8 cellular contexts compared by ENCODE assay signal in genomic region chr3:179015551-179016020, GRCh38. TPM values are rescaled to one million over a fixed set of nuclear protein-coding genes. Genes with fewer than 3 reads are reported as not detected.
DNase-seq lines count a peak whose midpoint lies in the region; ATAC-seq, FAIRE-seq and TF ChIP-seq lines count a peak whose summit lies in the region.

No MANE protein-coding gene starts in this region.

- no peaks in the 10 kb centered on the region for H3K27me3 ChIP-seq in SJCRH30

- ATAC-seq in HG02678 (IDR thresholded peaks at IDR 0.05; ENCODE audit: unreplicated experiment), result peak; percentile 68

- in situ Hi-C loops in ACHN (cut with HindIII; ENCODE audit: low pct_ligation_motif_present, low pct_unique_long_range_greater_than_20kb, low sequenced_read_pairs) (no loop called here), astrocyte of the cerebellum (cut with HindIII; ENCODE audit: low sequenced_read_pairs) (no loop called here)

- DNase-seq in ACHN (peak; percentile 77), GM12891 (ENCODE audit: insufficient read length, low spot score) (no peak), NB4 (ENCODE audit: low read depth) (peak; percentile 77), SJCRH30 (peak; percentile 51 to 87), astrocyte of the cerebellum (ENCODE audit: low read depth) (peak; percentile 78), iPS DF 19.7 (ENCODE audit: low read depth, low spot score) (peak; percentile 52)
- peak; percentile 41 for DNase-seq in stimulated activated CD4-positive, alpha-beta T cell treated with anti-CD3 and anti-CD28 coated beads, Interleukin-1b, Interleukin-23, amount 100 ng/mL, for 48 hours

- no peak overlapping the region for H3K4me3 ChIP-seq in NB4 (ENCODE audit: low read depth, low read length)
- no peak overlapping the region for H3K4me3 ChIP-seq in SJCRH30
- no peak overlapping the region for H3K4me3 ChIP-seq in astrocyte of the cerebellum (ENCODE audit: low read depth, low read length)

- peak; percentile 93 for FAIRE-seq in GM12891 (lab: Jason Lieb, UNC)

- H3K9me3 ChIP-seq in SJCRH30 (replicated peaks), result no peaks in the 10 kb centered on the region

- H3K27ac ChIP-seq in SJCRH30, result peak overlapping the region; percentile 35

- peaks cover 6% of the 10 kb centered on the region for H3K4me1 ChIP-seq in SJCRH30

- no peaks in the 10 kb centered on the region for H3K36me3 ChIP-seq in SJCRH30

- peak; percentile 46 for TF ChIP-seq CTCF in NB4 (IDR thresholded peaks at IDR 0.05; ENCODE audit: low read depth, low read length)
- TF ChIP-seq CTCF in astrocyte of the cerebellum (IDR thresholded peaks at IDR 0.05; ENCODE audit: low read depth, low read length, missing control alignments), result peak; percentile 72

- TF ChIP-seq POLR2A in GM12891 (IDR thresholded peaks at IDR 0.05; ENCODE audit: low read depth, low read length) (no peak), NB4 (IDR thresholded peaks at IDR 0.05; ENCODE audit: extremely low read depth, insufficient read length) (no peak)

TF ChIP-seq in GM12891, 5 proteins besides CTCF, POLR2A, EP300 and RAD21:
- no peak for TF ChIP-seq POLR2AphosphoS5 (IDR thresholded peaks at IDR 0.05; ENCODE audit: low read depth, low read length)
- TF ChIP-seq TAF1 (IDR thresholded peaks at IDR 0.05; ENCODE audit: low read depth, low read length), result no peak
- TF ChIP-seq POU2F2 (IDR thresholded peaks at IDR 0.05; ENCODE audit: low read depth, low read length), result no peak
- TF ChIP-seq PAX5 (IDR thresholded peaks at IDR 0.05; ENCODE audit: insufficient read depth, low read length, severe bottlenecking), result no peak
- TF ChIP-seq SPI1 (IDR thresholded peaks at IDR 0.05; ENCODE audit: low read depth, low read length), result no peak

RNA-seq across cellular contexts. Expression of gene ZMAT3, which starts 56.0 kb away (rescaled TPM):
- polyA plus RNA-seq in GM12891 (2012; ENCODE audit: low read depth, missing spikeins), result 20.9 TPM
- 6.9 and 7.1 TPM in 2 replicates for total RNA-seq in SJCRH30 (2014; rRNA removed; shearing (Covaris generic))
